ENCODE assay signal across 1 cellular context in the genomic region with DNA sequence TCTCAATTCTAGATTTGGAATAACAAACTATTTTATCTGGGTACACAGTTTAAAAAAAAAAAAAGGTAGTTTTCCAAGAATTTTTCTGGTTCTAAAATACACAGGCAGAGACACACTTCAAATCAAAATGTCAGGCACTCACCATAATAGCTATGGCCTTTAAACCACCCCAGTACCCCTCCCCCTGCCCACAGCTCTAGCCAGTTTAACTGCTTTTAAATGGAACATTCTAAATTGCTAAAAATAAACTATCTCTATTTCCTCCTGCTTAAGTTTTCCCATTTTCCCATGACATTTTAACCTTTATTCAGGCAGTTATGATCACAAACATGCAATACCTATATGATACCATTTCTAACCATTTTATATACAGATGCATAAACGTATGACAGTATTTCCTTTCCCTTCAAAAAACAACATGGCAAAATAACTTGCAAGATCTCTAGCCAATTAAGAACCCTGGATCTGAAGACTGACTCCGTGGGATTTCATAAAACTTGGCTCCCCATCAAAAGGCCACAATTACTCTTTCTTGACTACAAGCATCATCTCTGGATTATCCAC.
TF ChIP-seq lines count a peak whose summit lies in the region.

No MANE protein-coding gene starts in this region.

TF ChIP-seq in WTC11, 78 proteins besides CTCF, POLR2A, EP300 and RAD21 (continued from another document):
- TF ChIP-seq, protein P1, sequence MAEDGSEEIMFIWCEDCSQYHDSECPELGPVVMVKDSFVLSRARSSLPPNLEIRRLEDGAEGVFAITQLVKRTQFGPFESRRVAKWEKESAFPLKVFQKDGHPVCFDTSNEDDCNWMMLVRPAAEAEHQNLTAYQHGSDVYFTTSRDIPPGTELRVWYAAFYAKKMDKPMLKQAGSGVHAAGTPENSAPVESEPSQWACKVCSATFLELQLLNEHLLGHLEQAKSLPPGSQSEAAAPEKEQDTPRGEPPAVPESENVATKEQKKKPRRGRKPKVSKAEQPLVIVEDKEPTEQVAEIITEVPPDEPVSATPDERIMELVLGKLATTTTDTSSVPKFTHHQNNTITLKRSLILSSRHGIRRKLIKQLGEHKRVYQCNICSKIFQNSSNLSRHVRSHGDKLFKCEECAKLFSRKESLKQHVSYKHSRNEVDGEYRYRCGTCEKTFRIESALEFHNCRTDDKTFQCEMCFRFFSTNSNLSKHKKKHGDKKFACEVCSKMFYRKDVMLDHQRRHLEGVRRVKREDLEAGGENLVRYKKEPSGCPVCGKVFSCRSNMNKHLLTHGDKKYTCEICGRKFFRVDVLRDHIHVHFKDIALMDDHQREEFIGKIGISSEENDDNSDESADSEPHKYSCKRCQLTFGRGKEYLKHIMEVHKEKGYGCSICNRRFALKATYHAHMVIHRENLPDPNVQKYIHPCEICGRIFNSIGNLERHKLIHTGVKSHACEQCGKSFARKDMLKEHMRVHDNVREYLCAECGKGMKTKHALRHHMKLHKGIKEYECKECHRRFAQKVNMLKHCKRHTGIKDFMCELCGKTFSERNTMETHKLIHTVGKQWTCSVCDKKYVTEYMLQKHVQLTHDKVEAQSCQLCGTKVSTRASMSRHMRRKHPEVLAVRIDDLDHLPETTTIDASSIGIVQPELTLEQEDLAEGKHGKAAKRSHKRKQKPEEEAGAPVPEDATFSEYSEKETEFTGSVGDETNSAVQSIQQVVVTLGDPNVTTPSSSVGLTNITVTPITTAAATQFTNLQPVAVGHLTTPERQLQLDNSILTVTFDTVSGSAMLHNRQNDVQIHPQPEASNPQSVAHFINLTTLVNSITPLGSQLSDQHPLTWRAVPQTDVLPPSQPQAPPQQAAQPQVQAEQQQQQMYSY (CRISPR knock-in tag; IDR thresholded peaks at IDR 0.05) = no peak
- TF ChIP-seq KAT7 (CRISPR knock-in tag; IDR thresholded peaks at IDR 0.05; ENCODE audit: borderline replicate concordance) = no peak
- no peak for TF ChIP-seq GTF2I (CRISPR knock-in tag; conservative IDR thresholded peaks at IDR 0.05)
- TF ChIP-seq NR2C2 (CRISPR knock-in tag; IDR thresholded peaks at IDR 0.05) = no peak
- TF ChIP-seq ZNF219 (CRISPR knock-in tag; IDR thresholded peaks at IDR 0.05; ENCODE audit: borderline replicate concordance) = no peak
- no peak for TF ChIP-seq GRHL2 (CRISPR knock-in tag; IDR thresholded peaks at IDR 0.05; ENCODE audit: insufficient replicate concordance, severe bottlenecking)
- no peak for TF ChIP-seq MYBL2 (CRISPR knock-in tag; IDR thresholded peaks at IDR 0.05)
- no peak for TF ChIP-seq NFYB (CRISPR knock-in tag; conservative IDR thresholded peaks at IDR 0.05; ENCODE audit: low read depth)
